13 cellular contexts compared by ENCODE assay signal in the genomic region with DNA sequence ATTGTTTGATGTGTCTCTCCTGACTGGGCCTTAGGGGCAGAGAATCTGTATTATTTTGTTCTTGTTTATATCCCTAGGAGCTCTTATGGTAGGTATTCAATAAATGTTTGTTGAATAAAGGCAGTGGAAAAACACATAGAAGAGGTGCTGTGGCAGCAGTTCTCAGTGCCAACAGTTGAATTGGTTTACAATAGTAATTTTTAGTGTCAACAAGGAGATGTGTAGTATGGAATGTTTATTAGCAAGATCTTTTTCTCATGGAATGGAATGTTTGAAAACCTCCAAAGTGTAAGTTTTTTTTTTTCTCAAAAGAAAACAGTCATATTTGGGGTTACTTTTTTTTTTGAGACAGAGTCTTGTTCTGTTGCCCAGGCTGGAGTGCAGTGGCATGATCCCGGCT. TPM values are rescaled to one million over a fixed set of nuclear protein-coding genes. Genes with fewer than 3 reads are reported as not detected.
DNase-seq lines count a peak whose midpoint lies in the region; ATAC-seq and TF ChIP-seq lines count a peak whose summit lies in the region.
"Had no signal": no experiment of that assay in that cellular context is flagged by ENCODE, and none has a peak within 500 bp of the region (broad histone marks: within the 10 kb centered on the region; RNA-seq: fewer than 3 reads in every experiment).

No MANE protein-coding gene starts in this region.

- H3K4me1 Mint-ChIP-seq in activated T-cell treated with anti-CD3 and anti-CD28 coated beads, Interleukin-2, amount 50 U/mL, for 24 hours (ENCODE audit: low read depth), result peaks cover 69% of the 10 kb centered on the region
- peaks cover 57% of the 10 kb centered on the region for H3K4me1 Mint-ChIP-seq in activated T-cell treated with anti-CD3 and anti-CD28 coated beads, Interleukin-2, amount 50 U/mL, for 4 hours (ENCODE audit: low read depth)
- H3K4me1 Mint-ChIP-seq in stimulated activated memory B cell treated with anti-CD40 and anti-IgM and Interleukin-4, amounts not matched to agents 10 μg/mL and 1 μg/mL and 100 μg/mL, for 72 hours, result peaks cover 59% of the 10 kb centered on the region

- peaks cover 0 to 9% of the 10 kb centered on the region in 2 donors for H3K36me3 ChIP-seq in gastroesophageal sphincter

- TF ChIP-seq POLR2A in gastroesophageal sphincter (IDR thresholded peaks at IDR 0.05), result no peak

- peak overlapping the region; percentile 36 for H3K27ac ChIP-seq in VCaP
- H3K27ac ChIP-seq in gastroesophageal sphincter, result peak overlapping the region in 3 of 4 donors; percentile 47 to 71 (median 62)
- H3K27ac ChIP-seq: suprapubic skin had no signal

- TF ChIP-seq CTCF in VCaP (conservative IDR thresholded peaks at IDR 0.05), result no peak
- TF ChIP-seq CTCF in gastroesophageal sphincter (IDR thresholded peaks at IDR 0.05), result no peak

- H3K9me3 Mint-ChIP-seq in activated T-cell treated with anti-CD3 and anti-CD28 coated beads, Interleukin-2, amount 50 U/mL, for 24 hours, result no peaks in the 10 kb centered on the region
- H3K9me3 Mint-ChIP-seq in activated T-cell treated with anti-CD3 and anti-CD28 coated beads, Interleukin-2, amount 50 U/mL, for 4 hours, result no peaks in the 10 kb centered on the region
- H3K9me3 Mint-ChIP-seq in stimulated activated memory B cell treated with anti-CD40 and anti-IgM and Interleukin-4, amounts not matched to agents 10 μg/mL and 1 μg/mL and 100 μg/mL, for 72 hours, result no peaks in the 10 kb centered on the region

- no peaks in the 10 kb centered on the region for H3K9me3 ChIP-seq in gastroesophageal sphincter
- H3K9me3 ChIP-seq: suprapubic skin had no signal

- no peaks in the 10 kb centered on the region for H3K27me3 ChIP-seq in gastroesophageal sphincter
- H3K27me3 ChIP-seq: suprapubic skin had no signal

- no peaks in the 10 kb centered on the region for H3K27me3 Mint-ChIP-seq in activated T-cell treated with anti-CD3 and anti-CD28 coated beads, Interleukin-2, amount 50 U/mL, for 24 hours
- H3K27me3 Mint-ChIP-seq in activated T-cell treated with anti-CD3 and anti-CD28 coated beads, Interleukin-2, amount 50 U/mL, for 4 hours (ENCODE audit: low read depth), result no peaks in the 10 kb centered on the region
- H3K27me3 Mint-ChIP-seq in stimulated activated memory B cell treated with anti-CD40 and anti-IgM and Interleukin-4, amounts not matched to agents 10 μg/mL and 1 μg/mL and 100 μg/mL, for 72 hours, result no peaks in the 10 kb centered on the region

- WGBS in gastroesophageal sphincter (ENCODE audit: low coverage in 1 of 2), 2 donors, result 29 to 50% methylated on average over 1 of the region's 1 CpG

- H3K4me1 ChIP-seq in gastroesophageal sphincter, result peaks cover 10 to 63% (median 14%) of the 10 kb centered on the region in 3 donors

- DNase-seq in activated T-cell treated with anti-CD3 and anti-CD28 coated beads, Interleukin-2, amount 50 U/mL, for 24 hours, result no peak
- DNase-seq in activated T-cell treated with anti-CD3 and anti-CD28 coated beads, Interleukin-2, amount 50 U/mL, for 4 hours, result no peak
- no peak for DNase-seq in stimulated activated CD4-positive, alpha-beta T cell treated with anti-CD3 and anti-CD28 coated beads, Interleukin-4, amount 100 ng/mL, for 1 hour
- DNase-seq: activated CD4-positive, alpha-beta T cell treated with anti-CD3 and anti-CD28 coated beads for 4 hours; effector CD4-positive, alpha-beta T cell; head of caudate nucleus; NCI-H69 had no signal

- H3K27ac Mint-ChIP-seq in activated T-cell treated with anti-CD3 and anti-CD28 coated beads, Interleukin-2, amount 50 U/mL, for 24 hours, result peak overlapping the region; percentile 50
- peak overlapping the region; percentile 65 for H3K27ac Mint-ChIP-seq in stimulated activated memory B cell treated with anti-CD40 and anti-IgM and Interleukin-4, amounts not matched to agents 10 μg/mL and 1 μg/mL and 100 μg/mL, for 72 hours

- no peak for TF ChIP-seq EP300 in gastroesophageal sphincter (IDR thresholded peaks at IDR 0.05)

- no peak overlapping the region for H3K4me3 Mint-ChIP-seq in activated T-cell treated with anti-CD3 and anti-CD28 coated beads, Interleukin-2, amount 50 U/mL, for 24 hours
- H3K4me3 Mint-ChIP-seq in activated T-cell treated with anti-CD3 and anti-CD28 coated beads, Interleukin-2, amount 50 U/mL, for 4 hours, result no peak overlapping the region
- H3K4me3 Mint-ChIP-seq in stimulated activated memory B cell treated with anti-CD40 and anti-IgM and Interleukin-4, amounts not matched to agents 10 μg/mL and 1 μg/mL and 100 μg/mL, for 72 hours, result no peak overlapping the region

- ATAC-seq in activated T-cell treated with anti-CD3 and anti-CD28 coated beads, Interleukin-2, amount 50 U/mL, for 4 hours, result no peak
- ATAC-seq in gastroesophageal sphincter (no peak), HG03432 (IDR thresholded peaks at IDR 0.05; ENCODE audit: unreplicated experiment) (no peak), HG02642 (IDR thresholded peaks at IDR 0.05; ENCODE audit: poor library complexity, unreplicated experiment) (no peak)
- no peak for ATAC-seq in stimulated activated memory B cell treated with anti-CD40 and anti-IgM and Interleukin-4, amounts not matched to agents 10 μg/mL and 1 μg/mL and 100 μg/mL, for 72 hours

- peak overlapping the region in 1 of 2 donors; percentile 30 for H3K4me3 ChIP-seq in gastroesophageal sphincter

- H3K36me3 Mint-ChIP-seq in activated T-cell treated with anti-CD3 and anti-CD28 coated beads, Interleukin-2, amount 50 U/mL, for 24 hours (ENCODE audit: low read depth), result peaks cover 72% of the 10 kb centered on the region
- peaks cover 23% of the 10 kb centered on the region for H3K36me3 Mint-ChIP-seq in activated T-cell treated with anti-CD3 and anti-CD28 coated beads, Interleukin-2, amount 50 U/mL, for 4 hours (ENCODE audit: insufficient read depth)
- peaks cover 18% of the 10 kb centered on the region for H3K36me3 Mint-ChIP-seq in stimulated activated memory B cell treated with anti-CD40 and anti-IgM and Interleukin-4, amounts not matched to agents 10 μg/mL and 1 μg/mL and 100 μg/mL, for 72 hours

RNA-seq across cellular contexts. Expression of a gene that starts 28.0 kb away (rescaled TPM):
- 100 to 1,000 TPM; 138 to 194 (median 149) TPM for total RNA-seq in activated T-cell treated with anti-CD3 and anti-CD28 coated beads, Interleukin-2, amount 50 U/mL, for 4 hours
- total RNA-seq in gastroesophageal sphincter, result 10 to 100 TPM; 43.5 to 79.8 (median 58.4) TPM
